Comparison of ENCODE assay signal across 25 cellular contexts in genomic region chr6:3633711-3634110, GRCh38.
"Had no signal": no experiment of that assay in that cellular context is flagged by ENCODE, and none has a peak within 500 bp of the region (broad histone marks: within the 10 kb centered on the region; RNA-seq: fewer than 3 reads in every experiment).

No MANE protein-coding gene starts in this region.

- H3K79me2 ChIP-seq: parathyroid adenoma had no signal

- DNase-seq: naive thymus-derived CD4-positive, alpha-beta T cell; natural killer cell; occipital lobe; ovary; posterior cingulate gyrus; psoas muscle; right cardiac atrium; right lobe of liver; sigmoid colon; small intestine; stimulated activated CD4-positive, alpha-beta T cell treated with anti-CD3 and anti-CD28 coated beads, Interleukin-15, amount 100 ng/mL, for 24 hours; stimulated activated CD4-positive, alpha-beta T cell treated with anti-CD3 and anti-CD28 coated beads, Interleukin-2, amount 100 ng/mL, for 24 hours; stimulated activated CD4-positive, alpha-beta T cell treated with anti-CD3 and anti-CD28 coated beads, Interleukin-2, amount 100 ng/mL, for 48 hours; stimulated activated CD4-positive, alpha-beta T cell treated with anti-CD3 and anti-CD28 coated beads, Interleukin-4, amount 100 ng/mL, for 24 hours; stimulated activated naive B cell treated with anti-CD40 and anti-IgM and Interleukin-4, amounts not matched to agents 10 μg/mL and 1 μg/mL and 100 μg/mL, for 72 hours; stimulated activated naive CD4-positive, alpha-beta T cell treated with Interleukin-2 at 50 U/mL for 16 hours; stomach; thyroid gland; upper lobe of right lung; uterus had no signal

- H3K9ac ChIP-seq: neural progenitor cell, parathyroid adenoma had no signal

- H3K4me3 ChIP-seq: neural progenitor cell, ovary, psoas muscle, right lobe of liver, sigmoid colon, stomach, thoracic aorta, thyroid gland, tibial nerve, upper lobe of right lung, uterus had no signal

- H3K27ac ChIP-seq: neural progenitor cell, ovary, parathyroid adenoma, psoas muscle, right lobe of liver, stomach, thoracic aorta, thyroid gland, tibial nerve, upper lobe of right lung, uterus had no signal

- H3K9me3 ChIP-seq: ovary, psoas muscle, right lobe of liver, sigmoid colon, stomach, thoracic aorta, thyroid gland, tibial nerve, upper lobe of right lung, uterus had no signal

- H3K36me3 ChIP-seq: neural progenitor cell, ovary, right lobe of liver, sigmoid colon, stomach, thoracic aorta, thyroid gland, tibial nerve, upper lobe of right lung, uterus had no signal

- H3K4me1 ChIP-seq: neural progenitor cell, parathyroid adenoma, psoas muscle, stomach, thyroid gland, tibial nerve, upper lobe of right lung, uterus had no signal

- H3K27me3 ChIP-seq: neural progenitor cell, ovary, right lobe of liver, sigmoid colon, stomach, thyroid gland, tibial nerve, upper lobe of right lung, uterus had no signal

- H2AFZ ChIP-seq: neural progenitor cell, parathyroid adenoma had no signal

- ATAC-seq: naive thymus-derived CD4-positive, alpha-beta T cell; natural killer cell; psoas muscle; right cardiac atrium; stimulated activated effector memory CD8-positive, alpha-beta T cell treated with anti-CD3 and anti-CD28 coated beads, Interleukin-12 subunit alpha, Interleukin-12 subunit beta, amount 100 ng/mL, for 72 hours; stimulated activated naive B cell treated with anti-CD40 and anti-IgM and Interleukin-4, amounts not matched to agents 10 μg/mL and 1 μg/mL and 100 μg/mL, for 72 hours; upper lobe of right lung had no signal

- H3K4me2 ChIP-seq: neural progenitor cell had no signal
